Comparison of ENCODE assay signal across 8 cellular contexts in the genomic region with DNA sequence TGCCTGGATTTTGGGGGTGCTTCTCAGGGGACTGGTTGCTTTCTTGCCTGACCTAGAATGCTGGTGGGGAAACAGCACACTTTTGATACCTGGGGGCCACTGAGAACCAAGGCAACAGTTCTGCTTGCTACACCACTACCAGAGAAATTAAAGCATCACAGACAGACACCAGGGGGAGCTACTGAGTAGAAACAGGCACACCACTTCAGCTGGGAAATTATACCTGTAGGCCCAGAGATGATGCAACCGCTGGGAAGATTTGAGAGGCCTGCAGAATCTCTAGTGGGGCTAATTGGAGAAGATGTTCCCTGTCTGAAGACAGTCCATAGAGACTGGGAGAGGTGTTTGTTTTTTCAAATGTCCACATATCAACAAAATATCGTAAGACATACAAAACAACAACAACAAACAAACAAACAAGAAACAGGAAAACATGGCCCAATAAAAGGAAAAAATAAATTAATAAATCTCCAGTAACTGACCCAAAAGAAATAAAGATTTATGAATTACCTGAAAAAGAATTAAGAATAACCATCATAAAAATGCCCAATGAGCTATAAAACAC.
A peak's percentile ranks its signal among the peaks of the same experiment; 100 is the strongest.
DNase-seq lines count a peak whose midpoint lies in the region; ATAC-seq, FAIRE-seq and TF ChIP-seq lines count a peak whose summit lies in the region.

No MANE protein-coding gene starts in this region.

- no TSS peak for BruUV-seq in endothelial cell of umbilical vein (replicated peaks; lab: Mats Ljungman, UMichigan)

- peak; percentile 70 to 73 for TF ChIP-seq CTCF in endothelial cell of umbilical vein (IDR thresholded peaks at IDR 0.05; ENCODE audit: extremely low read depth in 1 of 2, insufficient read depth in 1 of 2, low read depth in 1 of 2, low read length in 2 of 2)

- POLR2A ChIA-PET in endothelial cell of umbilical vein (lab: Charles Lee): no interaction called here

- CTCF ChIA-PET in endothelial cell of umbilical vein (lab: Charles Lee): interaction anchor here (0.6 to 4.8 kb wide), 29 partner anchors 8 to 1490 kb away, joined by 3 to 202 read pairs (median 4); partner anchors contain the start of gene NAA20

- H3K27me3 ChIP-seq in endothelial cell of umbilical vein (ENCODE audit: control insufficient read depth in 2 of 2, insufficient read depth in 2 of 2, low read length in 2 of 2): peaks cover 0 to 1% of the 10 kb centered on the region in 2 experiments

- ATAC-seq in GM21576 (IDR thresholded peaks at IDR 0.05; ENCODE audit: unreplicated experiment): peak; percentile 69
- ATAC-seq in HG03432 (IDR thresholded peaks at IDR 0.05; ENCODE audit: unreplicated experiment): no peak

- no peaks in the 10 kb centered on the region for H3K9me3 ChIP-seq in endothelial cell of umbilical vein (replicated peaks; ENCODE audit: control insufficient read depth, insufficient read depth, low read length)

- DNase-seq in DMS53 (lab: John Stamatoyannopoulos, UW) (peak; percentile 91), NCI-H1092 treated with DMSO at 0.1 percent for 48 hours (lab: John Stamatoyannopoulos, UW) (peak; percentile 53), SKM-1 (lab: John Stamatoyannopoulos, UW; ENCODE audit: unreplicated experiment) (peak; percentile 6), endothelial cell of umbilical vein (ENCODE audit: low read depth, low spot score) (peak; percentile 66), mucosa of gallbladder (ENCODE audit: low spot score) (peak; percentile 75), frontal cortex (ENCODE audit: low spot score in 2 of 2) (no peak)

- H3K79me2 ChIP-seq in endothelial cell of umbilical vein (ENCODE audit: control insufficient read depth, insufficient read depth, low read length): no peaks in the 10 kb centered on the region

- H3K4me2 ChIP-seq in endothelial cell of umbilical vein (ENCODE audit: insufficient read depth, low read length): no peak overlapping the region

- no peak overlapping the region for H3K27ac ChIP-seq in endothelial cell of umbilical vein (ENCODE audit: insufficient read depth, low read depth, low read length)

- intact Hi-C loops in endothelial cell of umbilical vein (cut with micrococcal nuclease): loop anchor here (1.0 to 2.0 kb wide), 2 partner anchors 34 to 608 kb away; no protein-coding TSS in a partner anchor

- H3K36me3 ChIP-seq in endothelial cell of umbilical vein (ENCODE audit: control insufficient read depth in 2 of 2, extremely low read depth in 1 of 2, insufficient read depth in 2 of 2, low read length in 2 of 2): no peaks in the 10 kb centered on the region

- TF ChIP-seq POLR2A in endothelial cell of umbilical vein (IDR thresholded peaks at IDR 0.05; ENCODE audit: low read depth, low read length): no peak

- no peak overlapping the region for H2AFZ ChIP-seq in endothelial cell of umbilical vein (ENCODE audit: low read depth, low read length)

- no peak overlapping the region for H3K4me3 ChIP-seq in endothelial cell of umbilical vein (replicated peaks in 1 of 3; ENCODE audit: insufficient read depth in 1 of 3, low read depth in 1 of 3, low read length in 3 of 3)

- no peak overlapping the region for H3K9ac ChIP-seq in endothelial cell of umbilical vein (replicated peaks; ENCODE audit: extremely low read depth, insufficient read depth, low read length)

- dilution Hi-C loops in endothelial cell of umbilical vein (cut with MboI; ENCODE audit: extremely low pct_ligation_motif_present, low sequenced_read_pairs): no loop called here

- no peaks in the 10 kb centered on the region for H4K20me1 ChIP-seq in endothelial cell of umbilical vein (replicated peaks; ENCODE audit: control insufficient read depth, extremely low read depth, insufficient read depth, low read length)

- no peaks in the 10 kb centered on the region for H3K9me1 ChIP-seq in endothelial cell of umbilical vein (replicated peaks; ENCODE audit: control insufficient read depth, extremely low read depth, insufficient read depth, low read length)

- FAIRE-seq in endothelial cell of umbilical vein (lab: Jason Lieb, UNC): peak; percentile 81
- no peak for FAIRE-seq in frontal cortex (lab: Jason Lieb, UNC)

- H3K4me1 ChIP-seq in endothelial cell of umbilical vein (ENCODE audit: control insufficient read depth, extremely low read depth, insufficient read depth, low read length): no peaks in the 10 kb centered on the region

TF ChIP-seq in endothelial cell of umbilical vein, 7 proteins besides CTCF, POLR2A, EP300 and RAD21:
- no peak for TF ChIP-seq GATA2 (IDR thresholded peaks at IDR 0.05; ENCODE audit: insufficient read depth, insufficient read length, low read depth, low read length)
- TF ChIP-seq EZH2 (IDR thresholded peaks at IDR 0.05; ENCODE audit: borderline replicate concordance, low read depth, low read length, severe bottlenecking): no peak
- no peak for TF ChIP-seq JUN (IDR thresholded peaks at IDR 0.05; ENCODE audit: borderline replicate concordance, insufficient read depth, insufficient read length, low read depth)
- no peak for TF ChIP-seq FOS (IDR thresholded peaks at IDR 0.05; ENCODE audit: borderline replicate concordance, insufficient read depth, low read length)
- no peak for TF ChIP-seq MAX (IDR thresholded peaks at IDR 0.05; ENCODE audit: insufficient read depth, insufficient read length)
TF ChIP-seq in endothelial cell of umbilical vein: peak in this region for 0.

Comparison
In these comparisons a context has a peak if more than half of its experiments do, and no peak if none do; other contexts are left out.
1. DNase-seq: peak in DMS53 (single experiment), NCI-H1092 treated with DMSO at 0.1 percent for 48 hours (single experiment), SKM-1 (single experiment), endothelial cell of umbilical vein (single experiment) and mucosa of gallbladder (single experiment); none in frontal cortex (0 of 2).